Comparison of ENCODE assay signal across 20 cellular contexts in genomic region chr1:162571696-162572095, GRCh38. TPM values are rescaled to one million over a fixed set of nuclear protein-coding genes. Genes with fewer than 3 reads are reported as not detected.
A peak's percentile ranks its signal among the peaks of the same experiment; 100 is the strongest.
DNase-seq lines count a peak whose midpoint lies in the region; ATAC-seq and TF ChIP-seq lines count a peak whose summit lies in the region.
"Had no signal": no experiment of that assay in that cellular context is flagged by ENCODE, and none has a peak within 500 bp of the region (broad histone marks: within the 10 kb centered on the region; RNA-seq: fewer than 3 reads in every experiment).

No MANE protein-coding gene starts in this region.

- no peak for TF ChIP-seq POLR2A in stomach (IDR thresholded peaks at IDR 0.05)

- peaks cover 5% of the 10 kb centered on the region for H3K4me1 Mint-ChIP-seq in activated naive CD8-positive, alpha-beta T cell treated with anti-CD3 and anti-CD28 coated beads, Interleukin-2, amount 10 ng/mL, durations not matched to agents 7 days and 5 days
- H3K4me1 Mint-ChIP-seq in activated naive CD8-positive, alpha-beta T cell treated with anti-CD3 and anti-CD28 coated beads for 36 hours: peaks cover 10% of the 10 kb centered on the region
- H3K4me1 Mint-ChIP-seq: H9 had no signal

- no peaks in the 10 kb centered on the region for H3K27me3 ChIP-seq in stomach
- H3K27me3 ChIP-seq: gastroesophageal sphincter, MG63, neutrophil, sigmoid colon, vagina had no signal

- TF ChIP-seq EP300 in stomach (IDR thresholded peaks at IDR 0.05): no peak

- no peak for ATAC-seq in activated naive CD8-positive, alpha-beta T cell treated with anti-CD3 and anti-CD28 coated beads, Interleukin-2, amount 10 ng/mL, durations not matched to agents 7 days and 5 days (ENCODE audit: low read depth)
- no peak for ATAC-seq in HG03354 (IDR thresholded peaks at IDR 0.05; ENCODE audit: poor library complexity, severe bottlenecking, unreplicated experiment)
- ATAC-seq: gastroesophageal sphincter had no signal

- no peaks in the 10 kb centered on the region for H3K9me3 Mint-ChIP-seq in activated naive CD8-positive, alpha-beta T cell treated with anti-CD3 and anti-CD28 coated beads, Interleukin-2, amount 10 ng/mL, durations not matched to agents 7 days and 5 days
- no peaks in the 10 kb centered on the region for H3K9me3 Mint-ChIP-seq in activated naive CD8-positive, alpha-beta T cell treated with anti-CD3 and anti-CD28 coated beads for 36 hours
- H3K9me3 Mint-ChIP-seq: activated naive CD4-positive, alpha-beta T cell treated with anti-CD3 and anti-CD28 coated beads, Interleukin-2, amount 50 U/mL, for 24 hours; CD14-positive monocyte; H9 had no signal

- H3K36me3 Mint-ChIP-seq in activated naive CD8-positive, alpha-beta T cell treated with anti-CD3 and anti-CD28 coated beads, Interleukin-2, amount 10 ng/mL, durations not matched to agents 7 days and 5 days: peaks cover 23% of the 10 kb centered on the region
- H3K36me3 Mint-ChIP-seq in activated naive CD8-positive, alpha-beta T cell treated with anti-CD3 and anti-CD28 coated beads for 36 hours: peaks cover 38% of the 10 kb centered on the region

- 22 to 50% (median 28%) methylated on average over 1 of the region's 1 CpG for WGBS in stomach, 5 donors

- H3K4me3 Mint-ChIP-seq in activated naive CD8-positive, alpha-beta T cell treated with anti-CD3 and anti-CD28 coated beads, Interleukin-2, amount 10 ng/mL, durations not matched to agents 7 days and 5 days: peak overlapping the region; percentile 15
- no peak overlapping the region for H3K4me3 Mint-ChIP-seq in activated naive CD8-positive, alpha-beta T cell treated with anti-CD3 and anti-CD28 coated beads for 36 hours
- H3K4me3 Mint-ChIP-seq: activated naive CD4-positive, alpha-beta T cell treated with anti-CD3 and anti-CD28 coated beads, Interleukin-2, amount 50 U/mL, for 24 hours; CD14-positive monocyte; H9 had no signal

- POLR2A ChIA-PET in activated naive CD8-positive, alpha-beta T cell treated with anti-CD3 and anti-CD28 coated beads, Interleukin-2, amount 10 ng/mL, durations not matched to agents 7 days and 5 days (lab: Charles Lee): no interaction called here

- intact Hi-C loops in stomach (cut with DNase I; ENCODE audit: low total_unique reads): no loop called here

- no peaks in the 10 kb centered on the region for H3K27me3 Mint-ChIP-seq in activated naive CD8-positive, alpha-beta T cell treated with anti-CD3 and anti-CD28 coated beads, Interleukin-2, amount 10 ng/mL, durations not matched to agents 7 days and 5 days
- no peaks in the 10 kb centered on the region for H3K27me3 Mint-ChIP-seq in activated naive CD8-positive, alpha-beta T cell treated with anti-CD3 and anti-CD28 coated beads for 36 hours
- H3K27me3 Mint-ChIP-seq: activated naive CD4-positive, alpha-beta T cell treated with anti-CD3 and anti-CD28 coated beads, Interleukin-2, amount 50 U/mL, for 24 hours had no signal

- H3K9me3 ChIP-seq in stomach: no peaks in the 10 kb centered on the region
- H3K9me3 ChIP-seq: gastroesophageal sphincter, MG63, neutrophil, sigmoid colon, vagina had no signal

- peak overlapping the region in 4 of 5 donors; percentile 26 to 72 (median 38) for H3K27ac ChIP-seq in stomach
- H3K27ac ChIP-seq: epithelial cell of prostate, gastroesophageal sphincter, PC-9, sigmoid colon, vagina had no signal

- H3K36me3 ChIP-seq in stomach: peaks cover 2 to 25% (median 16%) of the 10 kb centered on the region in 4 donors
- H3K36me3 ChIP-seq: neutrophil had no signal

- H3K27ac Mint-ChIP-seq in activated naive CD8-positive, alpha-beta T cell treated with anti-CD3 and anti-CD28 coated beads, Interleukin-2, amount 10 ng/mL, durations not matched to agents 7 days and 5 days: no peak overlapping the region
- no peak overlapping the region for H3K27ac Mint-ChIP-seq in activated naive CD8-positive, alpha-beta T cell treated with anti-CD3 and anti-CD28 coated beads for 36 hours
- H3K27ac Mint-ChIP-seq: activated naive CD4-positive, alpha-beta T cell treated with anti-CD3 and anti-CD28 coated beads, Interleukin-2, amount 50 U/mL, for 24 hours; CD14-positive monocyte; H9 had no signal

- H3K4me1 ChIP-seq in stomach: peaks cover 31 to 76% (median 58%) of the 10 kb centered on the region in 4 donors

- DNase-seq in activated naive CD8-positive, alpha-beta T cell treated with anti-CD3 and anti-CD28 coated beads, Interleukin-2, amount 10 ng/mL, durations not matched to agents 7 days and 5 days: no peak
- DNase-seq in activated naive CD8-positive, alpha-beta T cell treated with anti-CD3 and anti-CD28 coated beads for 36 hours: no peak
- DNase-seq in NCI-H2081 treated with DMSO at 0.1 percent for 48 hours (lab: John Stamatoyannopoulos, UW): peak; percentile 91
- DNase-seq in SHP77 (lab: John Stamatoyannopoulos, UW): peak; percentile 6 to 11
- DNase-seq in stomach: no peak
- no peak for DNase-seq in putamen (ENCODE audit: low spot score)
- DNase-seq in activated CD4-positive, CD25-positive, alpha-beta regulatory T cell treated with anti-CD3 and anti-CD28 coated beads, Interleukin-2, amount 50 U/mL, for 72 hours: no peak
- DNase-seq: DND-41, H9, MG63, NCI-H524, PC-9, sigmoid colon had no signal

- no peak for TF ChIP-seq CTCF in stomach (IDR thresholded peaks at IDR 0.05)

- no peak overlapping the region for H3K4me3 ChIP-seq in stomach
- H3K4me3 ChIP-seq: gastroesophageal sphincter, MG63, PC-9, sigmoid colon, vagina had no signal

RNA-seq across cellular contexts. Expression of gene UAP1, which starts 10.2 kb away (rescaled TPM):
- 10 to 100 TPM; 15.4 to 15.9 TPM for total RNA-seq in activated naive CD8-positive, alpha-beta T cell treated with anti-CD3 and anti-CD28 coated beads, Interleukin-2, amount 10 ng/mL, durations not matched to agents 7 days and 5 days
- total RNA-seq in activated naive CD8-positive, alpha-beta T cell treated with anti-CD3 and anti-CD28 coated beads for 36 hours: 10 to 100 TPM; 48.5 to 50.5 TPM
- total RNA-seq in stomach: 100 to 1,000 TPM in 2 of 5 donors, 10 to 100 TPM in 3; 16.5 to 184 (median 58.1) TPM
- polyA plus RNA-seq in stomach: 100 to 1,000 TPM in 1 of 3 donors, 10 to 100 TPM in 2; 39.5 to 123 (median 58.8) TPM

Comparison
In these comparisons a context has a peak if more than half of its experiments do, and no peak if none do; other contexts are left out.
1. DNase-seq: peak in NCI-H2081 treated with DMSO at 0.1 percent for 48 hours (single experiment) and SHP77 (2 of 2); none in activated naive CD8-positive, alpha-beta T cell treated with anti-CD3 and anti-CD28 coated beads, Interleukin-2, amount 10 ng/mL, durations not matched to agents 7 days and 5 days (single experiment), activated naive CD8-positive, alpha-beta T cell treated with anti-CD3 and anti-CD28 coated beads for 36 hours (single experiment), stomach (single experiment), putamen (single experiment) and activated CD4-positive, CD25-positive, alpha-beta regulatory T cell treated with anti-CD3 and anti-CD28 coated beads, Interleukin-2, amount 50 U/mL, for 72 hours (single experiment).